In the genomic region with DNA sequence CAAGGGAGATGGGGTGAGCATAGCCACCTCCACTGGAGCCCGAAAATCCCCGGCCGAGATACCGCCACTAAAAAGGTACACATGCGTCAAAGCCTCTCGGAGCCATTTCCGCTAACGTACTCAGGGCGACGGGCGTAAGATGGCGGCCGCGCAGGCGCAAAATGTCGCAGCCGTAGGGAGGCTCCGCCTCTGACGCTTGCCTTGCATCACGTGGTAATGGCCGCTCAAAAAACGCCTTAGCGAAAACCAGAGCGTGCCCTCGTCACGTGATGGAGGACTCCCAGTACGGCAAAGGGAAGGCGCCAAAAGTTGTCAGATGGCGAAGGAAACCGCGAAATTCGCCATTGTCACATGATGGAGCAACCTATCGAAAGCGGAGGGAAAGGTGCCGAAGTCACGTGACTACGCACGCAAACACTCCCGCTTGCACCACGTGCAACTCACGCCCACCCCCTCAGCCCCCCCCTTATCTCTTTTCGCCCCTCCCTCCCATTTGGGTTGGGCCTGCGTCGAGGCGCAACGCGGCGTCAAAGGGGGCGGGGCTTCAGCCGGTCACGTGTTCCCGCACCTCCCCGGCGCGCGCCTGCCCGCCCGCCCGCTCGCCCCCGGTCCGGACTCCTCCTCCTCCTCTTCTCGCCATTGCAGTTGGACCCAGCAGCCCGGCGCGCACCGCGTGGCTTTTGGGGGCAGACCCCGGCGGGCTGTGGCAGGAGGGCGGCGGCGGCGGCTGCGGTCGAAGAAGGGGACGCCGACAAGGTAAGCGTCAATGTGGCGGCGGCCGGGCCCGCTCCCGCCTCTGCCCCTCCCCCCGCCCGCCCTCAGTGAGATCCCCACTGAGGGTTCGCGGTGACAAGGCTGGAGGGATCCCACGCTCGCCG, we compare ENCODE assay signal across 1 cellular context.
TF ChIP-seq lines count a peak whose summit lies in the region.

A gene (plus strand): TSS at position 615 of the 878 bp plus-strand sequence. CDS start 16,260 bp downstream, outside the sequence.

TF ChIP-seq in GM23338, 12 proteins besides CTCF, POLR2A, EP300 and RAD21 (continued from another document):
- TF ChIP-seq, protein P1, sequence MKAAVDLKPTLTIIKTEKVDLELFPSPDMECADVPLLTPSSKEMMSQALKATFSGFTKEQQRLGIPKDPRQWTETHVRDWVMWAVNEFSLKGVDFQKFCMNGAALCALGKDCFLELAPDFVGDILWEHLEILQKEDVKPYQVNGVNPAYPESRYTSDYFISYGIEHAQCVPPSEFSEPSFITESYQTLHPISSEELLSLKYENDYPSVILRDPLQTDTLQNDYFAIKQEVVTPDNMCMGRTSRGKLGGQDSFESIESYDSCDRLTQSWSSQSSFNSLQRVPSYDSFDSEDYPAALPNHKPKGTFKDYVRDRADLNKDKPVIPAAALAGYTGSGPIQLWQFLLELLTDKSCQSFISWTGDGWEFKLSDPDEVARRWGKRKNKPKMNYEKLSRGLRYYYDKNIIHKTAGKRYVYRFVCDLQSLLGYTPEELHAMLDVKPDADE (IDR thresholded peaks at IDR 0.05) = peak; percentile 88; the same call in 1 of the 2 replicates
- TF ChIP-seq POLR2AphosphoS5 (IDR thresholded peaks at IDR 0.05; ENCODE audit: low read depth) = peak; percentile 80
- TF ChIP-seq, protein P2, sequence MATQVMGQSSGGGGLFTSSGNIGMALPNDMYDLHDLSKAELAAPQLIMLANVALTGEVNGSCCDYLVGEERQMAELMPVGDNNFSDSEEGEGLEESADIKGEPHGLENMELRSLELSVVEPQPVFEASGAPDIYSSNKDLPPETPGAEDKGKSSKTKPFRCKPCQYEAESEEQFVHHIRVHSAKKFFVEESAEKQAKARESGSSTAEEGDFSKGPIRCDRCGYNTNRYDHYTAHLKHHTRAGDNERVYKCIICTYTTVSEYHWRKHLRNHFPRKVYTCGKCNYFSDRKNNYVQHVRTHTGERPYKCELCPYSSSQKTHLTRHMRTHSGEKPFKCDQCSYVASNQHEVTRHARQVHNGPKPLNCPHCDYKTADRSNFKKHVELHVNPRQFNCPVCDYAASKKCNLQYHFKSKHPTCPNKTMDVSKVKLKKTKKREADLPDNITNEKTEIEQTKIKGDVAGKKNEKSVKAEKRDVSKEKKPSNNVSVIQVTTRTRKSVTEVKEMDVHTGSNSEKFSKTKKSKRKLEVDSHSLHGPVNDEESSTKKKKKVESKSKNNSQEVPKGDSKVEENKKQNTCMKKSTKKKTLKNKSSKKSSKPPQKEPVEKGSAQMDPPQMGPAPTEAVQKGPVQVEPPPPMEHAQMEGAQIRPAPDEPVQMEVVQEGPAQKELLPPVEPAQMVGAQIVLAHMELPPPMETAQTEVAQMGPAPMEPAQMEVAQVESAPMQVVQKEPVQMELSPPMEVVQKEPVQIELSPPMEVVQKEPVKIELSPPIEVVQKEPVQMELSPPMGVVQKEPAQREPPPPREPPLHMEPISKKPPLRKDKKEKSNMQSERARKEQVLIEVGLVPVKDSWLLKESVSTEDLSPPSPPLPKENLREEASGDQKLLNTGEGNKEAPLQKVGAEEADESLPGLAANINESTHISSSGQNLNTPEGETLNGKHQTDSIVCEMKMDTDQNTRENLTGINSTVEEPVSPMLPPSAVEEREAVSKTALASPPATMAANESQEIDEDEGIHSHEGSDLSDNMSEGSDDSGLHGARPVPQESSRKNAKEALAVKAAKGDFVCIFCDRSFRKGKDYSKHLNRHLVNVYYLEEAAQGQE (IDR thresholded peaks at IDR 0.05; ENCODE audit: unreplicated experiment) = peak; percentile 2
- peak; percentile 87 for TF ChIP-seq CREB1 (CRISPR knock-in tag; IDR thresholded peaks at IDR 0.05; ENCODE audit: low read depth)
- no peak for TF ChIP-seq EZH2 (IDR thresholded peaks at IDR 0.05; ENCODE audit: low read depth, unreplicated experiment)
TF ChIP-seq in GM23338: peak in this region for 4.
